17 cellular contexts compared by ENCODE assay signal in genomic region chr15:34049096-34049495, GRCh38. TPM values are rescaled to one million over a fixed set of nuclear protein-coding genes. Genes with fewer than 3 reads are reported as not detected.
A peak's percentile ranks its signal among the peaks of the same experiment; 100 is the strongest.
DNase-seq lines count a peak whose midpoint lies in the region; ATAC-seq and TF ChIP-seq lines count a peak whose summit lies in the region.
"Had no signal": no experiment of that assay in that cellular context is flagged by ENCODE, and none has a peak within 500 bp of the region (broad histone marks: within the 10 kb centered on the region; RNA-seq: fewer than 3 reads in every experiment).

No MANE protein-coding gene starts in this region.

- peaks cover 0 to 25% of the 10 kb centered on the region in 2 donors for H3K9me3 ChIP-seq in right atrium auricular region

- H3K4me2 ChIP-seq in mesendoderm (ENCODE audit: low read length): no peak overlapping the region

- H3K4me1 ChIP-seq in mesendoderm (ENCODE audit: control insufficient read depth, low read depth, low read length) (no peaks in the 10 kb centered on the region), right atrium auricular region (no peaks in the 10 kb centered on the region)

- H2BK5ac ChIP-seq in mesendoderm (ENCODE audit: low read length): no peak overlapping the region

- H3K4ac ChIP-seq in mesendoderm (ENCODE audit: low read depth, low read length): no peak overlapping the region

- H3K56ac ChIP-seq in mesendoderm (ENCODE audit: low read length): no peak overlapping the region

- no peak for ATAC-seq in natural killer cell treated with Interleukin-12 subunit alpha and Interleukin-12 subunit beta and Interleukin-15 and Interleukin-18, amount 100 ng/mL, for 72 hours
- ATAC-seq: activated CD4-positive, alpha-beta T cell treated with anti-CD3 and anti-CD28 coated beads for 36 hours; activated T-cell treated with anti-CD3 and anti-CD28 coated beads, Interleukin-2, amount 50 U/mL, for 4 hours; stimulated activated naive CD8-positive, alpha-beta T cell treated with anti-CD3 and anti-CD28 coated beads, Interleukin-15, Interleukin-2, amounts not matched to agents 100 U/mL and 50 U/mL, for 24 hours had no signal

- no peak overlapping the region for H2BK120ac ChIP-seq in mesendoderm (ENCODE audit: low read depth, low read length)

- H3K9me3 Mint-ChIP-seq in chondrocyte (ENCODE audit: low read depth): peaks cover 40% of the 10 kb centered on the region
- H3K9me3 Mint-ChIP-seq in natural killer cell treated with Interleukin-12 subunit alpha and Interleukin-12 subunit beta and Interleukin-15 and Interleukin-18, amount 100 ng/mL, for 72 hours: peaks cover 14% of the 10 kb centered on the region

- no peak for TF ChIP-seq CTCF in chondrocyte (IDR thresholded peaks at IDR 0.05)
- TF ChIP-seq CTCF in right atrium auricular region (IDR thresholded peaks at IDR 0.05): no peak

- no peak overlapping the region for H4K8ac ChIP-seq in mesendoderm (ENCODE audit: low read depth, low read length)

- no peak overlapping the region for H3K9ac ChIP-seq in mesendoderm (ENCODE audit: low read length)

- no peak overlapping the region for H3K27ac ChIP-seq in mesendoderm (ENCODE audit: low read depth, low read length)
- H3K27ac ChIP-seq in right atrium auricular region: no peak overlapping the region

- no peak overlapping the region for H3K18ac ChIP-seq in mesendoderm (ENCODE audit: low read length)

- H3K36me3 Mint-ChIP-seq in chondrocyte (ENCODE audit: low read depth): peaks cover 35% of the 10 kb centered on the region
- H3K36me3 Mint-ChIP-seq in natural killer cell treated with Interleukin-12 subunit alpha and Interleukin-12 subunit beta and Interleukin-15 and Interleukin-18, amount 100 ng/mL, for 72 hours: peaks cover 33% of the 10 kb centered on the region

- no peak overlapping the region for H3K4me3 ChIP-seq in mesendoderm (ENCODE audit: low read length)
- no peak overlapping the region for H3K4me3 ChIP-seq in right atrium auricular region

- no peak overlapping the region for H2BK15ac ChIP-seq in mesendoderm (replicated peaks; ENCODE audit: low read depth)

- no peak overlapping the region for H3K23ac ChIP-seq in mesendoderm (ENCODE audit: low read length)

- no peaks in the 10 kb centered on the region for H3K36me3 ChIP-seq in mesendoderm (ENCODE audit: control insufficient read depth, insufficient read depth, low read length)
- H3K36me3 ChIP-seq in right atrium auricular region: no peaks in the 10 kb centered on the region

- no peak overlapping the region for H4K5ac ChIP-seq in mesendoderm (ENCODE audit: low read length)

- H3K79me1 ChIP-seq in mesendoderm (ENCODE audit: low read length): no peaks in the 10 kb centered on the region

- peak overlapping the region; percentile 92 for H3K27ac Mint-ChIP-seq in chondrocyte (ENCODE audit: unreplicated experiment)
- no peak overlapping the region for H3K27ac Mint-ChIP-seq in natural killer cell treated with Interleukin-12 subunit alpha and Interleukin-12 subunit beta and Interleukin-15 and Interleukin-18, amount 100 ng/mL, for 72 hours
- H3K27ac Mint-ChIP-seq: activated CD4-positive, alpha-beta T cell treated with anti-CD3 and anti-CD28 coated beads for 36 hours; CD4-positive, alpha-beta T cell; nephron progenitor cell; T-helper 1 cell treated with Interleukin-12 subunit alpha and Interleukin-12 subunit beta and Interleukin-4 antibody, amounts not matched to agents 30 μg/mL and 1 μg/mL, for 36 hours had no signal

- no peaks in the 10 kb centered on the region for H3K27me3 Mint-ChIP-seq in chondrocyte (ENCODE audit: low read depth)
- H3K27me3 Mint-ChIP-seq in natural killer cell treated with Interleukin-12 subunit alpha and Interleukin-12 subunit beta and Interleukin-15 and Interleukin-18, amount 100 ng/mL, for 72 hours: peaks cover 8 to 10% of the 10 kb centered on the region in 2 donors
- H3K27me3 Mint-ChIP-seq: activated CD4-positive, alpha-beta T cell treated with anti-CD3 and anti-CD28 coated beads for 36 hours; CD4-positive, alpha-beta T cell had no signal

- no peak overlapping the region for H2AK5ac ChIP-seq in mesendoderm (ENCODE audit: low read length)

- H3K27me3 ChIP-seq in mesendoderm (ENCODE audit: insufficient read depth, low read length, poor library complexity): no peaks in the 10 kb centered on the region
- H3K27me3 ChIP-seq in right atrium auricular region: no peaks in the 10 kb centered on the region

- H3K4me1 Mint-ChIP-seq in chondrocyte (ENCODE audit: low read depth): peaks cover 39% of the 10 kb centered on the region
- no peaks in the 10 kb centered on the region for H3K4me1 Mint-ChIP-seq in natural killer cell treated with Interleukin-12 subunit alpha and Interleukin-12 subunit beta and Interleukin-15 and Interleukin-18, amount 100 ng/mL, for 72 hours (ENCODE audit: low read depth in 2 of 2)
- H3K4me1 Mint-ChIP-seq: nephron progenitor cell had no signal

- DNase-seq in EH (ENCODE audit: low read depth): peak; percentile 85
- DNase-seq in MV-4-11 (lab: John Stamatoyannopoulos, UW): peak; percentile 36
- DNase-seq in chondrocyte (ENCODE audit: low spot score): no peak
- DNase-seq in mesendoderm: peak; percentile 54
- DNase-seq in right atrium auricular region (ENCODE audit: low spot score): no peak
- no peak for DNase-seq in SHP77 treated with DMSO at 0.1 percent for 48 hours (lab: John Stamatoyannopoulos, UW)
- DNase-seq in natural killer cell treated with Interleukin-12 subunit alpha and Interleukin-12 subunit beta and Interleukin-15 and Interleukin-18, amount 100 ng/mL, for 72 hours (ENCODE audit: low spot score): no peak
- no peak for DNase-seq in activated CD4-positive, alpha-beta T cell treated with anti-CD3 and anti-CD28 coated beads, Interleukin-2, amount 50 U/mL, for 4 hours
- DNase-seq: activated CD4-positive, alpha-beta T cell treated with anti-CD3 and anti-CD28 coated beads for 36 hours; activated T-cell treated with anti-CD3 and anti-CD28 coated beads, Interleukin-2, amount 50 U/mL, for 4 hours; amniotic stem cell; CD4-positive, alpha-beta T cell; effector CD8-positive, alpha-beta T cell; head of caudate nucleus; nephron progenitor cell; stimulated activated naive CD8-positive, alpha-beta T cell treated with anti-CD3 and anti-CD28 coated beads, Interleukin-15, Interleukin-2, amounts not matched to agents 100 U/mL and 50 U/mL, for 24 hours had no signal

- H3K4me3 Mint-ChIP-seq in chondrocyte (ENCODE audit: unreplicated experiment): no peak overlapping the region
- H3K4me3 Mint-ChIP-seq in natural killer cell treated with Interleukin-12 subunit alpha and Interleukin-12 subunit beta and Interleukin-15 and Interleukin-18, amount 100 ng/mL, for 72 hours: no peak overlapping the region
- H3K4me3 Mint-ChIP-seq: activated CD4-positive, alpha-beta T cell treated with anti-CD3 and anti-CD28 coated beads for 36 hours; activated T-cell treated with anti-CD3 and anti-CD28 coated beads, Interleukin-2, amount 50 U/mL, for 4 hours; CD4-positive, alpha-beta T cell; nephron progenitor cell; T-helper 1 cell treated with Interleukin-12 subunit alpha and Interleukin-12 subunit beta and Interleukin-4 antibody, amounts not matched to agents 30 μg/mL and 1 μg/mL, for 36 hours had no signal

- WGBS in mesendoderm (ENCODE audit: extremely low coverage, insufficient coverage, low lambda C conversion rate): no CpG with 5 or more reads among the region's 2 CpGs

- H3K79me2 ChIP-seq in mesendoderm (ENCODE audit: control insufficient read depth, insufficient read depth, low read length): no peaks in the 10 kb centered on the region

RNA-seq across cellular contexts. Expression of gene AVEN, which starts 10.1 kb away (rescaled TPM):
- 16.5 to 27.3 TPM (median 26.4 TPM) in 3 replicates for total RNA-seq in chondrocyte
- 10.1 TPM for polyA plus RNA-seq in mesendoderm (2013, experiment 1 of 2)
- 10.4 TPM for polyA plus RNA-seq in mesendoderm (2013, experiment 2 of 2)
- total RNA-seq in right atrium auricular region: 10 to 100 TPM; 12.9 to 18.9 TPM
- 10 to 100 TPM; 17.0 to 27.4 TPM for total RNA-seq in natural killer cell treated with Interleukin-12 subunit alpha and Interleukin-12 subunit beta and Interleukin-15 and Interleukin-18, amount 100 ng/mL, for 72 hours

RNA-seq across cellular contexts. Expression of gene EMC7, which starts 52.6 kb away (rescaled TPM):
- total RNA-seq in chondrocyte: 88.6 to 106 TPM (median 98.7 TPM) in 3 replicates
- 58.7 TPM for polyA plus RNA-seq in mesendoderm (2013, experiment 1 of 2)
- 56.7 TPM for polyA plus RNA-seq in mesendoderm (2013, experiment 2 of 2)
- 10 to 100 TPM; 47.5 to 50.1 TPM for total RNA-seq in right atrium auricular region
- total RNA-seq in natural killer cell treated with Interleukin-12 subunit alpha and Interleukin-12 subunit beta and Interleukin-15 and Interleukin-18, amount 100 ng/mL, for 72 hours: 10 to 100 TPM; 57.7 to 90.2 TPM

RNA-seq across cellular contexts. Expression of gene PGBD4, which starts 52.8 kb away (rescaled TPM):
- total RNA-seq in chondrocyte (1.6 to 1.8 TPM (median 1.6 TPM) in 3 replicates), right atrium auricular region (1 to 10 TPM; 2.0 to 2.3 TPM)
- 0.49 TPM for polyA plus RNA-seq in mesendoderm (2013, experiment 1 of 2)
- 0.46 TPM for polyA plus RNA-seq in mesendoderm (2013, experiment 2 of 2)
- 1 to 10 TPM; 3.4 to 4.4 TPM for total RNA-seq in natural killer cell treated with Interleukin-12 subunit alpha and Interleukin-12 subunit beta and Interleukin-15 and Interleukin-18, amount 100 ng/mL, for 72 hours

Comparison
In these comparisons a context has a peak if more than half of its experiments do, and no peak if none do; other contexts are left out.
1. DNase-seq: peak in EH (single experiment), MV-4-11 (single experiment) and mesendoderm (single experiment); none in chondrocyte (single experiment), right atrium auricular region (single experiment), SHP77 treated with DMSO at 0.1 percent for 48 hours (single experiment), natural killer cell treated with Interleukin-12 subunit alpha and Interleukin-12 subunit beta and Interleukin-15 and Interleukin-18, amount 100 ng/mL, for 72 hours (single experiment) and activated CD4-positive, alpha-beta T cell treated with anti-CD3 and anti-CD28 coated beads, Interleukin-2, amount 50 U/mL, for 4 hours (0 of 2).